Comparison of ENCODE assay signal across 1 cellular context in genomic region chr1:63795455-63795854, GRCh38.
TF ChIP-seq lines count a peak whose summit lies in the region.

No MANE protein-coding gene starts in this region.

TF ChIP-seq in HEK293, 187 proteins besides CTCF, POLR2A, EP300 and RAD21 (continued from another document):
- TF ChIP-seq ZBTB26 (tag by site-specific recombination; optimal IDR thresholded peaks at IDR 0.05), result no peak
- TF ChIP-seq ZNF112 (tag by site-specific recombination; IDR thresholded peaks at IDR 0.05), result no peak
TF ChIP-seq in HEK293: peak in this region for 4.
